In genomic region chr12:56129914-56130495, GRCh38 we compare ENCODE assay signal across 7 cellular contexts. TPM values are rescaled to one million over a fixed set of nuclear protein-coding genes. Genes with fewer than 3 reads are reported as not detected.
A peak's percentile ranks its signal among the peaks of the same experiment; 100 is the strongest.
DNase-seq lines count a peak whose midpoint lies in the region; ATAC-seq and TF ChIP-seq lines count a peak whose summit lies in the region.
"Not testable (repeated sequence)": the region's sequence is repeated elsewhere in the genome, so short reads cannot be mapped to it uniquely, and the experiment has no call there.

No MANE protein-coding gene starts in this region.

- H3K27me3 ChIP-seq in right cardiac atrium (ENCODE audit: control insufficient read depth, insufficient read depth); muscle layer of duodenum (ENCODE audit: low read depth, low read length); skeletal muscle tissue (ENCODE audit: control insufficient read depth in 3 of 3, insufficient read depth in 3 of 3, low read length in 3 of 3): not testable (repeated sequence)

- H3K4me1 Mint-ChIP-seq in activated T-helper 1 cell treated with anti-CD3 and anti-CD28 coated beads, Interleukin-12 subunit alpha, Interleukin-12 subunit beta, Interleukin-2, Interleukin-4 antibody, amounts not matched to agents 30 ng/mL and 10 ng/mL and 1 ng/mL, durations not matched to agents 14 hours and 24 hours and 36 hours (ENCODE audit: low read depth) = peaks cover 61% of the 10 kb centered on the region

- TF ChIP-seq CTCF in GM12864 (IDR thresholded peaks at IDR 0.05; ENCODE audit: low read depth, low read length, missing control alignments); OCI-LY7 (conservative IDR thresholded peaks at IDR 0.05; ENCODE audit: low read length); coronary artery (IDR thresholded peaks at IDR 0.05): not testable (repeated sequence)

- peaks cover 18% of the 10 kb centered on the region; the same call in 1 of the 2 replicates for H3K79me2 ChIP-seq in OCI-LY7 (ENCODE audit: insufficient read depth, low read depth, low read length)

- not testable (repeated sequence) for ATAC-seq in right cardiac atrium

- BruUV-seq in OCI-LY7 (replicated peaks; lab: Mats Ljungman, UMichigan) = not testable (repeated sequence)

- not testable (repeated sequence) for H3K9me2 ChIP-seq in OCI-LY7 (ENCODE audit: insufficient read depth, low read length)

- H3K4me3 ChIP-seq in GM12864 (ENCODE audit: low read depth, low read length) (peak overlapping the region; percentile 88), OCI-LY7 (ENCODE audit: low read depth, low read length, poor library complexity, severe bottlenecking) (peak overlapping the region; percentile 83), coronary artery (peak overlapping the region; percentile 96), right cardiac atrium (ENCODE audit: low read length) (peak overlapping the region; percentile 76), muscle layer of duodenum (ENCODE audit: low read depth in 1 of 2, low read length in 2 of 2) (peak overlapping the region; percentile 92 to 94), skeletal muscle tissue (ENCODE audit: low read length in 3 of 3) (peak overlapping the region; percentile 93 to 97 (median 97))

- H3K27ac ChIP-seq in OCI-LY7 (ENCODE audit: low read depth, low read length, poor library complexity, severe bottlenecking) = peak overlapping the region; percentile 62
- H3K27ac ChIP-seq in coronary artery = peak overlapping the region; percentile 91 to 98
- not testable (repeated sequence) for H3K27ac ChIP-seq in right cardiac atrium (ENCODE audit: low read length)
- H3K27ac ChIP-seq in muscle layer of duodenum (ENCODE audit: low read length) = peak overlapping the region; percentile 71
- peak overlapping the region; percentile 96 for H3K27ac ChIP-seq in skeletal muscle tissue (ENCODE audit: low read depth, low read length)

- peak overlapping the region; percentile 97 for H3K4me3 Mint-ChIP-seq in activated T-helper 1 cell treated with anti-CD3 and anti-CD28 coated beads, Interleukin-12 subunit alpha, Interleukin-12 subunit beta, Interleukin-2, Interleukin-4 antibody, amounts not matched to agents 30 ng/mL and 10 ng/mL and 1 ng/mL, durations not matched to agents 14 hours and 24 hours and 36 hours

- not testable (repeated sequence) for H2AFZ ChIP-seq in OCI-LY7 (ENCODE audit: low read length)

- POLR2A ChIA-PET in OCI-LY7 (lab: Charles Lee) = interaction anchor here (0.6 to 2.6 kb wide), 3 partner anchors 12 to 116 kb away, joined by 3 to 32 read pairs (median 4); partner anchors contain the start of genes RPL41 and ZC3H10

- H3K27me3 Mint-ChIP-seq in activated T-helper 1 cell treated with anti-CD3 and anti-CD28 coated beads, Interleukin-12 subunit alpha, Interleukin-12 subunit beta, Interleukin-2, Interleukin-4 antibody, amounts not matched to agents 30 ng/mL and 10 ng/mL and 1 ng/mL, durations not matched to agents 14 hours and 24 hours and 36 hours (ENCODE audit: insufficient read depth) = not testable (repeated sequence)

- not testable (repeated sequence) for H3K9me3 Mint-ChIP-seq in activated T-helper 1 cell treated with anti-CD3 and anti-CD28 coated beads, Interleukin-12 subunit alpha, Interleukin-12 subunit beta, Interleukin-2, Interleukin-4 antibody, amounts not matched to agents 30 ng/mL and 10 ng/mL and 1 ng/mL, durations not matched to agents 14 hours and 24 hours and 36 hours

- WGBS in right cardiac atrium = 58% methylated on average over 22 of the region's 22 CpGs

- H3K4me1 ChIP-seq in OCI-LY7 (ENCODE audit: insufficient read depth, low read length, poor library complexity, severe bottlenecking) (peaks cover 35% of the 10 kb centered on the region), muscle layer of duodenum (ENCODE audit: control insufficient read depth in 1 of 2, insufficient read depth in 2 of 2, low read length in 2 of 2) (peaks cover 18 to 36% of the 10 kb centered on the region in 2 donors), skeletal muscle tissue (ENCODE audit: control insufficient read depth in 3 of 3, insufficient read depth in 3 of 3, low read length in 3 of 3) (peaks cover 41 to 56% (median 44%) of the 10 kb centered on the region in 3 donors)
- H3K4me1 ChIP-seq in right cardiac atrium (ENCODE audit: control insufficient read depth, insufficient read depth, low read length) = not testable (repeated sequence)

- not testable (repeated sequence) for H4K20me1 ChIP-seq in OCI-LY7 (ENCODE audit: insufficient read depth, low read length)

- H3K9me3 ChIP-seq in OCI-LY7 (ENCODE audit: low read length); right cardiac atrium (ENCODE audit: control insufficient read depth, low read length); muscle layer of duodenum (ENCODE audit: control insufficient read depth in 1 of 2, low read length in 2 of 2); skeletal muscle tissue (ENCODE audit: control insufficient read depth in 3 of 3, low read length in 3 of 3): not testable (repeated sequence)

- H3K9ac ChIP-seq in skeletal muscle tissue (ENCODE audit: low read depth in 1 of 3, low read length in 3 of 3) = peak overlapping the region; percentile 89 to 99 (median 96)

- CTCF ChIA-PET in OCI-LY7 (lab: Charles Lee; ENCODE audit: unreplicated experiment) = not testable (repeated sequence)

- H3K36me3 ChIP-seq in OCI-LY7 (ENCODE audit: insufficient read depth, low read length) = peaks cover 51% of the 10 kb centered on the region
- H3K36me3 ChIP-seq in muscle layer of duodenum (ENCODE audit: control insufficient read depth in 1 of 2, insufficient read depth in 2 of 2, low read length in 2 of 2) = peaks cover 37 to 41% of the 10 kb centered on the region in 2 donors
- H3K36me3 ChIP-seq in skeletal muscle tissue (ENCODE audit: control insufficient read depth in 3 of 3, insufficient read depth in 3 of 3, low read length in 3 of 3) = peaks cover 40 to 44% (median 44%) of the 10 kb centered on the region in 3 donors

- peaks cover 42% of the 10 kb centered on the region for H3K36me3 Mint-ChIP-seq in activated T-helper 1 cell treated with anti-CD3 and anti-CD28 coated beads, Interleukin-12 subunit alpha, Interleukin-12 subunit beta, Interleukin-2, Interleukin-4 antibody, amounts not matched to agents 30 ng/mL and 10 ng/mL and 1 ng/mL, durations not matched to agents 14 hours and 24 hours and 36 hours (ENCODE audit: low read depth)

- peak overlapping the region; percentile 94 for H3K27ac Mint-ChIP-seq in activated T-helper 1 cell treated with anti-CD3 and anti-CD28 coated beads, Interleukin-12 subunit alpha, Interleukin-12 subunit beta, Interleukin-2, Interleukin-4 antibody, amounts not matched to agents 30 ng/mL and 10 ng/mL and 1 ng/mL, durations not matched to agents 14 hours and 24 hours and 36 hours

- H3K4me2 ChIP-seq in OCI-LY7 (ENCODE audit: low read length) = peak overlapping the region; percentile 86

- intact Hi-C loops in OCI-LY7 (cut with micrococcal nuclease; ENCODE audit: unreplicated experiment) (loop anchor here (5.0 kb wide), 1 partner anchor 317 kb away; the partner anchor contains the start of gene TIMELESS), right cardiac atrium (cut with DNase I) (loop anchor here in 2 of 4 donors (2.0 to 10.0 kb wide), 3 partner anchors 29 to 332 kb away; partner anchors contain the start of genes MYL6 (in 1 of the 2) and SMARCC2 (in 1 of the 2))
- intact Hi-C loops in activated T-helper 1 cell treated with anti-CD3 and anti-CD28 coated beads, Interleukin-12 subunit alpha, Interleukin-12 subunit beta, Interleukin-2, Interleukin-4 antibody, amounts not matched to agents 30 ng/mL and 10 ng/mL and 1 ng/mL, durations not matched to agents 14 hours and 24 hours and 36 hours (cut with micrococcal nuclease) = not testable (repeated sequence)

- not testable (repeated sequence) for DNase-seq in GM12864 (ENCODE audit: low read depth); OCI-LY7 (ENCODE audit: low spot score); activated T-helper 1 cell treated with anti-CD3 and anti-CD28 coated beads, Interleukin-12 subunit alpha, Interleukin-12 subunit beta, Interleukin-2, Interleukin-4 antibody, amounts not matched to agents 30 ng/mL and 10 ng/mL and 1 ng/mL, durations not matched to agents 14 hours and 24 hours and 36 hours (ENCODE audit: low spot score); coronary artery (ENCODE audit: low spot score)
- DNase-seq in right cardiac atrium = peak in 1 of 3 donors; percentile 14

RNA-seq across cellular contexts. Expression of gene ESYT1, which starts 1.9 kb away (rescaled TPM):
- 74.6 and 85.9 TPM in 2 replicates for total RNA-seq in OCI-LY7 (2014; rRNA removed; shearing (Covaris generic))
- total RNA-seq in OCI-LY7 (2022) (108 and 112 TPM in 2 replicates), right cardiac atrium (10 to 100 TPM; 30.7 to 38.5 (median 33.6) TPM), skeletal muscle tissue (149 TPM)
- total RNA-seq in activated T-helper 1 cell treated with anti-CD3 and anti-CD28 coated beads, Interleukin-12 subunit alpha, Interleukin-12 subunit beta, Interleukin-2, Interleukin-4 antibody, amounts not matched to agents 30 ng/mL and 10 ng/mL and 1 ng/mL, durations not matched to agents 14 hours and 24 hours and 36 hours = 159 and 161 TPM in 2 replicates
- polyA plus RNA-seq in right cardiac atrium = 29.1 TPM

RNA-seq across cellular contexts. Expression of gene ZC3H10, which starts 11.9 kb away (rescaled TPM):
- 11.9 and 12.6 TPM in 2 replicates for total RNA-seq in OCI-LY7 (2014; rRNA removed; shearing (Covaris generic))
- 15.8 and 16.5 TPM in 2 replicates for total RNA-seq in OCI-LY7 (2022)
- total RNA-seq in activated T-helper 1 cell treated with anti-CD3 and anti-CD28 coated beads, Interleukin-12 subunit alpha, Interleukin-12 subunit beta, Interleukin-2, Interleukin-4 antibody, amounts not matched to agents 30 ng/mL and 10 ng/mL and 1 ng/mL, durations not matched to agents 14 hours and 24 hours and 36 hours = 13.5 and 13.7 TPM in 2 replicates
- total RNA-seq in right cardiac atrium = 1 to 10 TPM; 6.1 to 8.6 (median 6.7) TPM
- 2.7 TPM for polyA plus RNA-seq in right cardiac atrium
- total RNA-seq in skeletal muscle tissue = 5.7 TPM

RNA-seq across cellular contexts. Expression of gene RPL41, which starts 13.6 kb away (rescaled TPM):
- total RNA-seq in OCI-LY7 (2014; rRNA removed; shearing (Covaris generic)) = 4,534 and 5,932 TPM in 2 replicates
- 4,745 and 4,976 TPM in 2 replicates for total RNA-seq in OCI-LY7 (2022)
- total RNA-seq in activated T-helper 1 cell treated with anti-CD3 and anti-CD28 coated beads, Interleukin-12 subunit alpha, Interleukin-12 subunit beta, Interleukin-2, Interleukin-4 antibody, amounts not matched to agents 30 ng/mL and 10 ng/mL and 1 ng/mL, durations not matched to agents 14 hours and 24 hours and 36 hours = 3,669 and 3,676 TPM in 2 replicates
- total RNA-seq in right cardiac atrium = 1,000 to 10,000 TPM; 2,156 to 2,505 (median 2,353) TPM
- polyA plus RNA-seq in right cardiac atrium = 2,026 TPM
- total RNA-seq in skeletal muscle tissue = 4,392 TPM

RNA-seq across cellular contexts. Expression of gene MYL6B, which starts 22.4 kb away (rescaled TPM):
- 56.6 and 105 TPM in 2 replicates for total RNA-seq in OCI-LY7 (2014; rRNA removed; shearing (Covaris generic))
- total RNA-seq in OCI-LY7 (2022) = 62.6 and 77.6 TPM in 2 replicates
- total RNA-seq in activated T-helper 1 cell treated with anti-CD3 and anti-CD28 coated beads, Interleukin-12 subunit alpha, Interleukin-12 subunit beta, Interleukin-2, Interleukin-4 antibody, amounts not matched to agents 30 ng/mL and 10 ng/mL and 1 ng/mL, durations not matched to agents 14 hours and 24 hours and 36 hours = 58.8 and 67.6 TPM in 2 replicates
- total RNA-seq in right cardiac atrium = 10 to 100 TPM; 48.4 to 74.6 (median 60.2) TPM
- 65.7 TPM for polyA plus RNA-seq in right cardiac atrium
- total RNA-seq in skeletal muscle tissue = 451 TPM

RNA-seq across cellular contexts. Expression of gene PA2G4, which starts 25.6 kb away (rescaled TPM):
- 358 and 437 TPM in 2 replicates for total RNA-seq in OCI-LY7 (2014; rRNA removed; shearing (Covaris generic))
- 280 and 289 TPM in 2 replicates for total RNA-seq in OCI-LY7 (2022)
- total RNA-seq in activated T-helper 1 cell treated with anti-CD3 and anti-CD28 coated beads, Interleukin-12 subunit alpha, Interleukin-12 subunit beta, Interleukin-2, Interleukin-4 antibody, amounts not matched to agents 30 ng/mL and 10 ng/mL and 1 ng/mL, durations not matched to agents 14 hours and 24 hours and 36 hours = 404 and 419 TPM in 2 replicates
- total RNA-seq in right cardiac atrium = 10 to 100 TPM; 65.5 to 77.6 (median 74.2) TPM
- 73.3 TPM for polyA plus RNA-seq in right cardiac atrium
- total RNA-seq in skeletal muscle tissue = 53.8 TPM
